In the genomic region with DNA sequence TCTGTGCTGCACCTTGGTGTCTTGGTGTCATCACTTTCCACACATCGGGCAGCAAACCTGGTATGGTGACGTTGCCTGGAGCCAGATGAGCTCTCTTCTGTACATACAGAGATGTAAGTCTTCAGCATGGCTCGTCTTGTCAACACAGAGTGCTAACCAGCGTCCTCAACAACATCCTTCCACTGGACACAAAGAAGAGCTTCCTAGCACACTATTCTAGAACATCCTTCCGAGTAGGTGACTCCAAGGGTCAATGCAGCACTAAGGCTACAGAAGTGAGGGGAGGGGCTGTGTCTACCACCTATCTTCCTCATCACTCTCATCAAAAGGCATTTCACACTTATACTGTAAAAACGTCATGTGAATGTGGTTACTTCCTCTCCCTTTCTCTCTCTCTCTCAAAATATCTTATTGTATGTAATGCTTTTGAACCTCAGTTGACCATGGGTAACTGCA, we compare ENCODE assay signal across 13 cellular contexts.
"Had no signal": no experiment of that assay in that cellular context is flagged by ENCODE, and none has a peak within 500 bp of the region (broad histone marks: within the 10 kb centered on the region; RNA-seq: fewer than 3 reads in every experiment).

No MANE protein-coding gene starts in this region.

- H3K4me1 ChIP-seq: breast epithelium, upper lobe of right lung had no signal

- ATAC-seq: esophagus mucosa, left lobe of liver, upper lobe of right lung had no signal

- H3K4me3 ChIP-seq: breast epithelium, dorsolateral prefrontal cortex, sigmoid colon, suprapubic skin, upper lobe of right lung had no signal

- H3K27ac ChIP-seq: breast epithelium, dorsolateral prefrontal cortex, sigmoid colon, suprapubic skin, upper lobe of right lung had no signal

- H3K36me3 Mint-ChIP-seq: activated naive CD4-positive, alpha-beta T cell treated with anti-CD3 and anti-CD28 coated beads, Interleukin-2, amount 50 U/mL, for 72 hours had no signal

- H3K36me3 ChIP-seq: breast epithelium, sigmoid colon, suprapubic skin, upper lobe of right lung had no signal

- H3K27ac Mint-ChIP-seq: activated naive CD4-positive, alpha-beta T cell treated with anti-CD3 and anti-CD28 coated beads, Interleukin-2, amount 50 U/mL, for 72 hours had no signal

- H3K27me3 ChIP-seq: breast epithelium, dorsolateral prefrontal cortex, sigmoid colon, suprapubic skin, upper lobe of right lung had no signal

- DNase-seq: activated effector memory CD4-positive, alpha-beta T cell treated with Interleukin-2 at 50 U/mL for 16 hours; activated T-cell treated with anti-CD3 and anti-CD28 coated beads, Interleukin-2, amount 50 U/mL, for 1 hour; dorsolateral prefrontal cortex; mammary epithelial cell; sigmoid colon; stimulated activated CD4-positive, alpha-beta T cell treated with anti-CD3 and anti-CD28 coated beads, Interleukin-2, amount 100 ng/mL, for 24 hours; stimulated activated naive CD4-positive, alpha-beta T cell treated with Interleukin-2 at 50 U/mL for 16 hours; upper lobe of right lung had no signal

- H3K9me3 Mint-ChIP-seq: activated naive CD4-positive, alpha-beta T cell treated with anti-CD3 and anti-CD28 coated beads, Interleukin-2, amount 50 U/mL, for 72 hours had no signal

- H3K9me3 ChIP-seq: breast epithelium, sigmoid colon, suprapubic skin, upper lobe of right lung had no signal
